ENCODE assay signal across 1 cellular context in genomic region chr2:196927318-196928225, GRCh38.
TF ChIP-seq lines count a peak whose summit lies in the region.

No MANE protein-coding gene starts in this region.

TF ChIP-seq in K562, 482 proteins besides CTCF, POLR2A, EP300 and RAD21 (continued from another document):
- no peak for TF ChIP-seq GMEB1 (CRISPR knock-in tag; IDR thresholded peaks at IDR 0.05)
- no peak for TF ChIP-seq BCL6 (CRISPR knock-in tag; IDR thresholded peaks at IDR 0.05)
- TF ChIP-seq GTF2E2 (tag; IDR thresholded peaks at IDR 0.05) = no peak
- peak; percentile 42 for TF ChIP-seq ZNF316 (IDR thresholded peaks at IDR 0.05)
- TF ChIP-seq MXI1 (IDR thresholded peaks at IDR 0.05; ENCODE audit: low read depth, low read length) = no peak
- TF ChIP-seq CBFB (CRISPR knock-in tag; IDR thresholded peaks at IDR 0.05) = no peak
TF ChIP-seq in K562: peak in this region for 1.
